In genomic region chr5:5332287-5332686, GRCh38 we compare ENCODE assay signal across 28 cellular contexts.
DNase-seq lines count a peak whose midpoint lies in the region; ATAC-seq, FAIRE-seq and TF ChIP-seq lines count a peak whose summit lies in the region.
"Had no signal": no experiment of that assay in that cellular context is flagged by ENCODE, and none has a peak within 500 bp of the region (broad histone marks: within the 10 kb centered on the region; RNA-seq: fewer than 3 reads in every experiment).

No MANE protein-coding gene starts in this region.

- H3K27me3 Mint-ChIP-seq in activated T-helper 1 cell treated with anti-CD3 and anti-CD28 coated beads, Interleukin-12 subunit alpha, Interleukin-12 subunit beta, Interleukin-2, Interleukin-4 antibody, amounts not matched to agents 30 ng/mL and 10 ng/mL and 1 ng/mL, durations not matched to agents 14 hours and 24 hours and 36 hours (ENCODE audit: insufficient read depth): no peaks in the 10 kb centered on the region

- WGBS in tibial nerve, 2 donors: 81 to 84% methylated on average over 4 of the region's 4 CpGs

- H3K4me3 Mint-ChIP-seq in activated T-helper 1 cell treated with anti-CD3 and anti-CD28 coated beads, Interleukin-12 subunit alpha, Interleukin-12 subunit beta, Interleukin-2, Interleukin-4 antibody, amounts not matched to agents 30 ng/mL and 10 ng/mL and 1 ng/mL, durations not matched to agents 14 hours and 24 hours and 36 hours: no peak overlapping the region

- intact Hi-C loops in activated T-helper 1 cell treated with anti-CD3 and anti-CD28 coated beads, Interleukin-12 subunit alpha, Interleukin-12 subunit beta, Interleukin-2, Interleukin-4 antibody, amounts not matched to agents 30 ng/mL and 10 ng/mL and 1 ng/mL, durations not matched to agents 14 hours and 24 hours and 36 hours (cut with micrococcal nuclease): no loop called here

- no peak overlapping the region for H3K27ac ChIP-seq in BLaER1
- no peak overlapping the region for H3K27ac ChIP-seq in tibial nerve
- H3K27ac ChIP-seq: adrenal gland, coronary artery, esophagus squamous epithelium, gastrocnemius medialis, left lung, SK-N-MC had no signal

- no peak for ATAC-seq in GM18505 (IDR thresholded peaks at IDR 0.05; ENCODE audit: unreplicated experiment)
- ATAC-seq: A549, gastrocnemius medialis, HCT116, left lung had no signal

- no peak for TF ChIP-seq CTCF in tibial nerve (IDR thresholded peaks at IDR 0.05)

- peak overlapping the region; percentile 29 for H3K4me2 ChIP-seq in BLaER1
- H3K4me2 ChIP-seq: A549 had no signal

- TF ChIP-seq EP300 in tibial nerve (IDR thresholded peaks at IDR 0.05): no peak

- H3K9me3 Mint-ChIP-seq in activated T-helper 1 cell treated with anti-CD3 and anti-CD28 coated beads, Interleukin-12 subunit alpha, Interleukin-12 subunit beta, Interleukin-2, Interleukin-4 antibody, amounts not matched to agents 30 ng/mL and 10 ng/mL and 1 ng/mL, durations not matched to agents 14 hours and 24 hours and 36 hours: no peaks in the 10 kb centered on the region

- no peak overlapping the region for H3K27ac Mint-ChIP-seq in activated T-helper 1 cell treated with anti-CD3 and anti-CD28 coated beads, Interleukin-12 subunit alpha, Interleukin-12 subunit beta, Interleukin-2, Interleukin-4 antibody, amounts not matched to agents 30 ng/mL and 10 ng/mL and 1 ng/mL, durations not matched to agents 14 hours and 24 hours and 36 hours

- H3K9ac ChIP-seq in BLaER1: no peak overlapping the region

- peak; percentile 38 for FAIRE-seq in HTR-8/SVneo (lab: Jason Lieb, UNC)
- FAIRE-seq: A549, small intestine, urothelium cell line had no signal

- H3K36me3 ChIP-seq in BLaER1: no peaks in the 10 kb centered on the region
- no peaks in the 10 kb centered on the region for H3K36me3 ChIP-seq in tibial nerve
- H3K36me3 ChIP-seq: adrenal gland, BE2C, esophagus squamous epithelium, gastrocnemius medialis, left lung had no signal

- H3K4me1 ChIP-seq in BLaER1: peaks cover 31% of the 10 kb centered on the region
- peaks cover 0 to 11% (median 0%) of the 10 kb centered on the region in 4 donors for H3K4me1 ChIP-seq in tibial nerve

- TF ChIP-seq POLR2A in tibial nerve (IDR thresholded peaks at IDR 0.05) (no peak), GM18505 (IDR thresholded peaks at IDR 0.05; ENCODE audit: borderline replicate concordance, extremely low read depth, insufficient read depth, insufficient read length) (no peak)

- H3K27me3 ChIP-seq in BLaER1 (no peaks in the 10 kb centered on the region), tibial nerve (no peaks in the 10 kb centered on the region)
- H3K27me3 ChIP-seq: adrenal gland, BE2C, esophagus squamous epithelium, gastrocnemius medialis, left lung had no signal

- H3K4me3 ChIP-seq in BLaER1: no peak overlapping the region
- no peak overlapping the region for H3K4me3 ChIP-seq in tibial nerve
- H3K4me3 ChIP-seq: A549, adrenal gland, coronary artery, esophagus squamous epithelium, gastrocnemius medialis, left lung, SK-N-MC had no signal

- H3K36me3 Mint-ChIP-seq in activated T-helper 1 cell treated with anti-CD3 and anti-CD28 coated beads, Interleukin-12 subunit alpha, Interleukin-12 subunit beta, Interleukin-2, Interleukin-4 antibody, amounts not matched to agents 30 ng/mL and 10 ng/mL and 1 ng/mL, durations not matched to agents 14 hours and 24 hours and 36 hours (ENCODE audit: low read depth): no peaks in the 10 kb centered on the region

- DNase-seq in HTR-8/SVneo (ENCODE audit: insufficient read length, low spot score) (no peak), NCI-H345 (lab: John Stamatoyannopoulos, UW) (peak; percentile 95), brain pericyte (ENCODE audit: low read depth, low spot score) (peak; percentile 22), tibial nerve (ENCODE audit: low spot score in 2 of 2) (no peak)
- DNase-seq in activated CD4-positive, alpha-beta T cell treated with anti-CD3 and anti-CD28 coated beads, Interleukin-2, amount 50 U/mL, for 1 hour: no peak
- no peak for DNase-seq in activated T-helper 1 cell treated with anti-CD3 and anti-CD28 coated beads, Interleukin-12 subunit alpha, Interleukin-12 subunit beta, Interleukin-2, Interleukin-4 antibody, amounts not matched to agents 30 ng/mL and 10 ng/mL and 1 ng/mL, durations not matched to agents 14 hours and 24 hours and 36 hours (ENCODE audit: low spot score)
- DNase-seq: activated CD4-positive, alpha-beta T cell treated with anti-CD3 and anti-CD28 coated beads for 4 hours; activated naive CD4-positive, alpha-beta T cell treated with Interleukin-2 at 50 U/mL for 16 hours; activated T-cell treated with anti-CD3 and anti-CD28 coated beads, Interleukin-2, amount 50 U/mL, for 48 hours; adrenal gland; BE2C; esophagus squamous epithelium; gastrocnemius medialis; left lung; mesendoderm; NCI-H146; NCI-H446; nucleus accumbens; small intestine; stimulated activated CD4-positive, alpha-beta T cell treated with anti-CD3 and anti-CD28 coated beads, Interleukin-2, amount 100 ng/mL, for 24 hours; T-helper 2 cell had no signal

- H3K9me3 ChIP-seq in BLaER1: peaks cover 5% of the 10 kb centered on the region; the same call in 1 of the 2 replicates
- no peaks in the 10 kb centered on the region for H3K9me3 ChIP-seq in tibial nerve
- H3K9me3 ChIP-seq: A549, adrenal gland, BE2C, esophagus squamous epithelium, gastrocnemius medialis had no signal

- no peaks in the 10 kb centered on the region for H3K4me1 Mint-ChIP-seq in activated T-helper 1 cell treated with anti-CD3 and anti-CD28 coated beads, Interleukin-12 subunit alpha, Interleukin-12 subunit beta, Interleukin-2, Interleukin-4 antibody, amounts not matched to agents 30 ng/mL and 10 ng/mL and 1 ng/mL, durations not matched to agents 14 hours and 24 hours and 36 hours (ENCODE audit: low read depth)

- no peaks in the 10 kb centered on the region for H4K20me1 ChIP-seq in BLaER1

Comparison
In these comparisons a context has a peak if more than half of its experiments do, and no peak if none do; other contexts are left out.
1. DNase-seq: peak in NCI-H345 (single experiment) and brain pericyte (single experiment); none in HTR-8/SVneo (single experiment), activated CD4-positive, alpha-beta T cell treated with anti-CD3 and anti-CD28 coated beads, Interleukin-2, amount 50 U/mL, for 1 hour (single experiment), tibial nerve (0 of 2) and activated T-helper 1 cell treated with anti-CD3 and anti-CD28 coated beads, Interleukin-12 subunit alpha, Interleukin-12 subunit beta, Interleukin-2, Interleukin-4 antibody, amounts not matched to agents 30 ng/mL and 10 ng/mL and 1 ng/mL, durations not matched to agents 14 hours and 24 hours and 36 hours (single experiment).